ENCODE assay signal across 32 cellular contexts in the genomic region with DNA sequence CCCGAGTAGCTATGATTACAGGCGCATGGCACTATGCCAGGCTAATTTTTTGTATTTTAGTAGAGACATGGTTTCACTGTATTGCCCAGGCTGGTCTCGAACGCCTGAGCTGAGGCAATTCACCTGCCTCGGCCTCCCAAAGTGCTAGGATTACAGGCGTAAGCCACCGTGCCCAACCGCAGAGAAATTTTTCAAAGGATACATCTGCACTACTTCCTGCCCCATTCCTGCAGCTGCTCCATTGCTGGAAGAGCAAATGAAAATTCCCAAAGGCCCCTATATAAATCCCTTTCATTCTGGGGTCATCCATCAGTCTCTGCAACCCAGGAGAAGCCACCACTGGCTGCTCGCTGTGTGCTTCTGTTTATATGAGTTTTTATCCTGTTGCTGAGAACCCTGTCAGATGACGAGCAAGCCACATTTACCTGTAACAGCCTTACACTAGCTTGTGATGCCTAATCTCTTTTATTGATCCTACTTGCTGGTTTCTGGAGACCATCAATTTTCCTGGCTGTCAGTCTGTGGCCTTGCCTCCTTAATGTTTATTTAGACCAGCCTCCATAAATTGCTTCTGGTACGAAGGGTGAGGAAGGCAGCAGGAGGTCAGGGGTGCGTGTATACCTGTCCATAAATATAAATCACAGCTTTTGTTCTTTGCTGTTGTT.
"Had no signal": no experiment of that assay in that cellular context is flagged by ENCODE, and none has a peak within 500 bp of the region (broad histone marks: within the 10 kb centered on the region; RNA-seq: fewer than 3 reads in every experiment).

No MANE protein-coding gene starts in this region.

- H3K36me3 Mint-ChIP-seq: activated naive CD4-positive, alpha-beta T cell treated with anti-CD3 and anti-CD28 coated beads, Interleukin-2, amount 50 U/mL, for 24 hours; natural killer cell treated with Interleukin-12 subunit alpha and Interleukin-12 subunit beta and Interleukin-15 and Interleukin-18, amount 100 ng/mL, for 72 hours; stimulated activated effector memory CD8-positive, alpha-beta T cell treated with anti-CD3 and anti-CD28 coated beads, Interleukin-12 subunit alpha, Interleukin-12 subunit beta, amount 100 ng/mL, for 72 hours had no signal

- H3K4me1 ChIP-seq: heart left ventricle, left lung, lower lobe of right lung, prostate gland, sigmoid colon, uterus had no signal

- H3K27me3 ChIP-seq: heart left ventricle, left lung, neutrophil, sigmoid colon, uterus had no signal

- H3K27ac Mint-ChIP-seq: activated CD4-positive, alpha-beta memory T cell treated with anti-CD3 and anti-CD28 coated beads, Interleukin-2, amount 10 ng/mL, durations not matched to agents 7 days and 5 days; activated CD4-positive, alpha-beta T cell treated with anti-CD3 and anti-CD28 coated beads, Interleukin-2, amount 10 ng/mL, durations not matched to agents 7 days and 5 days; activated naive CD4-positive, alpha-beta T cell treated with anti-CD3 and anti-CD28 coated beads, Interleukin-2, amount 50 U/mL, for 24 hours; activated naive CD8-positive, alpha-beta T cell treated with anti-CD3 and anti-CD28 coated beads, Interleukin-2, amount 50 U/mL, for 24 hours; activated T-helper 17 cell treated with anti-CD3 and anti-CD28 coated beads, Interleukin-2, amount 50 U/mL, for 72 hours; dendritic cell treated with granulocyte-macrophage colony-stimulating factor and Interleukin-4, amounts not matched to agents 40 ng/mL and 50 ng/mL, for 4 days; endodermal cell; immature natural killer cell; natural killer cell treated with Interleukin-12 subunit alpha and Interleukin-12 subunit beta and Interleukin-15 and Interleukin-18, amount 100 ng/mL, for 72 hours; stimulated activated effector memory CD8-positive, alpha-beta T cell treated with anti-CD3 and anti-CD28 coated beads, Interleukin-12 subunit alpha, Interleukin-12 subunit beta, amount 100 ng/mL, for 72 hours; stimulated activated naive CD8-positive, alpha-beta T cell treated with anti-CD3 and anti-CD28 coated beads, Interleukin-15, Interleukin-2, amounts not matched to agents 100 ng/mL and 50 ng/mL, for 24 hours; WTC11 had no signal

- H3K4me1 Mint-ChIP-seq: activated CD4-positive, alpha-beta memory T cell treated with anti-CD3 and anti-CD28 coated beads, Interleukin-2, amount 10 ng/mL, durations not matched to agents 7 days and 5 days; activated CD4-positive, alpha-beta T cell treated with anti-CD3 and anti-CD28 coated beads, Interleukin-2, amount 10 ng/mL, durations not matched to agents 7 days and 5 days; activated naive CD4-positive, alpha-beta T cell treated with anti-CD3 and anti-CD28 coated beads, Interleukin-2, amount 50 U/mL, for 24 hours; activated naive CD8-positive, alpha-beta T cell treated with anti-CD3 and anti-CD28 coated beads, Interleukin-2, amount 50 U/mL, for 24 hours; activated T-helper 17 cell treated with anti-CD3 and anti-CD28 coated beads, Interleukin-2, amount 50 U/mL, for 72 hours; central memory CD8-positive, alpha-beta T cell; endodermal cell; immature natural killer cell; stimulated activated effector memory CD8-positive, alpha-beta T cell treated with anti-CD3 and anti-CD28 coated beads, Interleukin-12 subunit alpha, Interleukin-12 subunit beta, amount 100 ng/mL, for 72 hours had no signal

- H3K27ac ChIP-seq: heart left ventricle, left lung, lower lobe of right lung, neutrophil, prostate gland, sigmoid colon, thoracic aorta, uterus had no signal

- DNase-seq: activated CD4-positive, alpha-beta memory T cell treated with anti-CD3 and anti-CD28 coated beads, Interleukin-2, amount 10 ng/mL, durations not matched to agents 7 days and 5 days; activated CD4-positive, alpha-beta T cell treated with anti-CD3 and anti-CD28 coated beads for 1 hour; activated CD4-positive, alpha-beta T cell treated with anti-CD3 and anti-CD28 coated beads, Interleukin-2, amount 10 ng/mL, durations not matched to agents 7 days and 5 days; activated naive CD8-positive, alpha-beta T cell treated with anti-CD3 and anti-CD28 coated beads, Interleukin-2, amount 50 U/mL, for 24 hours; activated T-cell treated with anti-CD3 and anti-CD28 coated beads, Interleukin-2, amount 50 U/mL, for 4 hours; amygdala; endodermal cell; foreskin fibroblast; heart left ventricle; hypothalamus; immature natural killer cell; kidney; left lung; lower lobe of right lung; mesenchymal stem cell; sigmoid colon; small intestine; stimulated activated CD4-positive, alpha-beta T cell treated with anti-CD3 and anti-CD28 coated beads, Interleukin-4, amount 100 ng/mL, for 24 hours; T-helper 2 cell; trophoblast cell; uterus had no signal

- H3K27me3 Mint-ChIP-seq: activated CD4-positive, alpha-beta memory T cell treated with anti-CD3 and anti-CD28 coated beads, Interleukin-2, amount 10 ng/mL, durations not matched to agents 7 days and 5 days; activated CD4-positive, alpha-beta T cell treated with anti-CD3 and anti-CD28 coated beads, Interleukin-2, amount 10 ng/mL, durations not matched to agents 7 days and 5 days; activated naive CD4-positive, alpha-beta T cell treated with anti-CD3 and anti-CD28 coated beads, Interleukin-2, amount 50 U/mL, for 24 hours; activated naive CD8-positive, alpha-beta T cell treated with anti-CD3 and anti-CD28 coated beads, Interleukin-2, amount 50 U/mL, for 24 hours; activated T-helper 17 cell treated with anti-CD3 and anti-CD28 coated beads, Interleukin-2, amount 50 U/mL, for 72 hours; central memory CD8-positive, alpha-beta T cell; dendritic cell treated with granulocyte-macrophage colony-stimulating factor and Interleukin-4, amounts not matched to agents 40 ng/mL and 50 ng/mL, for 4 days; natural killer cell treated with Interleukin-12 subunit alpha and Interleukin-12 subunit beta and Interleukin-15 and Interleukin-18, amount 100 ng/mL, for 72 hours; stimulated activated naive CD8-positive, alpha-beta T cell treated with anti-CD3 and anti-CD28 coated beads, Interleukin-15, Interleukin-2, amounts not matched to agents 100 ng/mL and 50 ng/mL, for 24 hours had no signal

- H3K9me3 ChIP-seq: lower lobe of right lung, neutrophil, prostate gland, sigmoid colon, thoracic aorta, uterus had no signal

- H3K9me3 Mint-ChIP-seq: activated CD4-positive, alpha-beta T cell treated with anti-CD3 and anti-CD28 coated beads, Interleukin-2, amount 10 ng/mL, durations not matched to agents 7 days and 5 days; endodermal cell had no signal

- H3K4me3 Mint-ChIP-seq: activated CD4-positive, alpha-beta memory T cell treated with anti-CD3 and anti-CD28 coated beads, Interleukin-2, amount 10 ng/mL, durations not matched to agents 7 days and 5 days; activated CD4-positive, alpha-beta T cell treated with anti-CD3 and anti-CD28 coated beads, Interleukin-2, amount 10 ng/mL, durations not matched to agents 7 days and 5 days; activated naive CD4-positive, alpha-beta T cell treated with anti-CD3 and anti-CD28 coated beads, Interleukin-2, amount 50 U/mL, for 24 hours; activated naive CD8-positive, alpha-beta T cell treated with anti-CD3 and anti-CD28 coated beads, Interleukin-2, amount 50 U/mL, for 24 hours; activated T-cell treated with anti-CD3 and anti-CD28 coated beads, Interleukin-2, amount 50 U/mL, for 4 hours; activated T-helper 17 cell treated with anti-CD3 and anti-CD28 coated beads, Interleukin-2, amount 50 U/mL, for 72 hours; central memory CD8-positive, alpha-beta T cell; dendritic cell treated with granulocyte-macrophage colony-stimulating factor and Interleukin-4, amounts not matched to agents 40 ng/mL and 50 ng/mL, for 4 days; endodermal cell; immature natural killer cell; natural killer cell treated with Interleukin-12 subunit alpha and Interleukin-12 subunit beta and Interleukin-15 and Interleukin-18, amount 100 ng/mL, for 72 hours; stimulated activated effector memory CD8-positive, alpha-beta T cell treated with anti-CD3 and anti-CD28 coated beads, Interleukin-12 subunit alpha, Interleukin-12 subunit beta, amount 100 ng/mL, for 72 hours; stimulated activated naive CD8-positive, alpha-beta T cell treated with anti-CD3 and anti-CD28 coated beads, Interleukin-15, Interleukin-2, amounts not matched to agents 100 ng/mL and 50 ng/mL, for 24 hours; WTC11 had no signal
